Comparison of ENCODE assay signal across 31 cellular contexts in genomic region chr12:130385193-130385592, GRCh38. TPM values are rescaled to one million over a fixed set of nuclear protein-coding genes. Genes with fewer than 3 reads are reported as not detected.
"Had no signal": no experiment of that assay in that cellular context is flagged by ENCODE, and none has a peak within 500 bp of the region (broad histone marks: within the 10 kb centered on the region; RNA-seq: fewer than 3 reads in every experiment).

No MANE protein-coding gene starts in this region.

- ATAC-seq: naive thymus-derived CD8-positive, alpha-beta T cell; natural killer cell treated with Interleukin-12 subunit alpha and Interleukin-12 subunit beta and Interleukin-15 and Interleukin-18, amount 100 ng/mL, for 72 hours; pancreas; right cardiac atrium; sciatic nerve; stimulated activated effector memory CD8-positive, alpha-beta T cell treated with anti-CD3 and anti-CD28 coated beads, Interleukin-12 subunit alpha, Interleukin-12 subunit beta, amount 100 ng/mL, for 72 hours; stimulated activated naive B cell treated with anti-CD40 and anti-IgM and Interleukin-4, amounts not matched to agents 10 μg/mL and 1 μg/mL and 100 μg/mL, for 72 hours had no signal

- DNase-seq: naive B cell; naive thymus-derived CD8-positive, alpha-beta T cell; nephron progenitor cell; nucleus accumbens; pancreas; right cardiac atrium; spleen; stimulated activated CD4-positive, alpha-beta T cell treated with anti-CD3 and anti-CD28 coated beads, Interleukin-12 subunit alpha, Interleukin-12 subunit beta, amount 100 ng/mL, for 4 hours; stimulated activated CD4-positive, alpha-beta T cell treated with anti-CD3 and anti-CD28 coated beads, Interleukin-1b, Interleukin-23, amount 100 ng/mL, for 48 hours; stimulated activated CD4-positive, alpha-beta T cell treated with anti-CD3 and anti-CD28 coated beads, Interleukin-4, amount 100 ng/mL, for 24 hours; stimulated activated naive B cell treated with anti-CD40 and anti-IgM and Interleukin-4, amounts not matched to agents 10 μg/mL and 1 μg/mL and 100 μg/mL, for 72 hours; stimulated activated naive CD4-positive, alpha-beta T cell treated with Interleukin-2 at 50 U/mL for 16 hours; stomach; thyroid gland; trophoblast cell; upper lobe of left lung had no signal

RNA-seq across cellular contexts. Expression of gene PIWIL1, which starts 47.5 kb away (rescaled TPM):
- total RNA-seq: naive thymus-derived CD8-positive, alpha-beta T cell; natural killer cell treated with Interleukin-12 subunit alpha and Interleukin-12 subunit beta and Interleukin-15 and Interleukin-18, amount 100 ng/mL, for 72 hours; neural crest cell; osteocyte; pancreas; posterior vena cava; pulmonary artery endothelial cell; renal cortical epithelial cell; right cardiac atrium; sciatic nerve; smooth muscle cell; stomach; subcutaneous adipose tissue; temporal lobe; thoracic aorta; tibial nerve; upper lobe of left lung; ureter; vagina had no signal
